22 cellular contexts compared by ENCODE assay signal in the genomic region with DNA sequence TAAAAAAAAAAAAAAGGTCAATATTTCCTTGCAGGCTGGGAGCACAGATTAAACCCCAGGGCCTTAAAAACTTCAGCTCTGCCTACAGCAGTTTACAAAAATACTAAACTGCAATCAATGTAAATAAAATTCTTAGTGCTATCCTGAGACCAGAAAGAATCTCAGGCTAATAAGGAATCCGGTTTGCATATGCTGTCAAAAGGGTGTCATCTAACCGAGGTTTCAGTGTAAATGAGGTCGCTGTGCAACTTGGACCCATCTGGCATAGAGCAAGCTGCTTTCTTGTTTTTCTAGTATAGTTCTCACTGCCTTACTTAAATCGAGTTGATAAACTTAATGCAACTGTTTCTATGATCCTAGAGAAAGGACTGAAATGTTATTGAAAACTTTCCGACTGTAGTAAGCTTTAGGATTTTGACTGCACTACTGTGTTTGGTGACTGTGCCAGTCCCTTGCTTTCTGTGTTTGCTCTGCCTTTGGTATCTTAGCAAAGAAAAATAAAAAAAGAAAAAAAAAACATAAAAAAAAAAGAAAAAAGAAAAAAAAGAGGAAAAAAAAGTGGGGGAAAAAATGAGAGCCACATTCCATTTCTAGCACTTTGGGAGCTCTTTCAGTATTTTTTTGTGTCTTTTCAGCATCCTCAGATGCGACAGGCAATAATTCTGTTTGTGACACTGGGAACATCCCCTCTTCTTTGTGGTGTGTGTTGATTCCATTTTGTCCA.
"Had no signal": no experiment of that assay in that cellular context is flagged by ENCODE, and none has a peak within 500 bp of the region (broad histone marks: within the 10 kb centered on the region; RNA-seq: fewer than 3 reads in every experiment).

No MANE protein-coding gene starts in this region.

- H3K27me3 ChIP-seq: gastroesophageal sphincter, sigmoid colon, testis, tibial nerve, vagina had no signal

- H3K9me3 Mint-ChIP-seq: dendritic cell treated with granulocyte-macrophage colony-stimulating factor and Interleukin-4, amounts not matched to agents 40 ng/mL and 50 ng/mL, for 4 days; stimulated activated naive B cell treated with anti-CD40 and anti-IgM and Interleukin-4, amounts not matched to agents 10 μg/mL and 1 μg/mL and 100 μg/mL, for 72 hours; stimulated activated naive CD8-positive, alpha-beta T cell treated with anti-CD3 and anti-CD28 coated beads, Interleukin-15, amount 100 ng/mL, for 72 hours had no signal

- H3K36me3 Mint-ChIP-seq: naive B cell; stimulated activated naive B cell treated with anti-CD40 and anti-IgM and Interleukin-4, amounts not matched to agents 10 μg/mL and 1 μg/mL and 100 μg/mL, for 72 hours had no signal

- H3K27ac ChIP-seq: esophagus squamous epithelium, gastroesophageal sphincter, hepatocyte, neutrophil, sigmoid colon, skin epidermis, testis, tibial nerve, upper lobe of right lung, vagina had no signal

- ATAC-seq: gastroesophageal sphincter; left colon; left ventricle myocardium superior; stimulated activated naive B cell treated with anti-CD40 and anti-IgM and Interleukin-4, amounts not matched to agents 10 μg/mL and 1 μg/mL and 100 μg/mL, for 72 hours; stimulated activated naive CD8-positive, alpha-beta T cell treated with anti-CD3 and anti-CD28 coated beads, Interleukin-15, amount 100 ng/mL, for 72 hours; upper lobe of right lung had no signal

- DNase-seq: esophagus squamous epithelium; foreskin fibroblast; head of caudate nucleus; left colon; left ventricle myocardium superior; mesenchymal stem cell; naive B cell; sigmoid colon; stimulated activated CD4-positive, alpha-beta T cell treated with anti-CD3 and anti-CD28 coated beads, Interleukin-2, amount 100 ng/mL, for 24 hours; stimulated activated CD4-positive, alpha-beta T cell treated with anti-CD3 and anti-CD28 coated beads, Interleukin-4, amount 100 ng/mL, for 4 hours; stimulated activated naive B cell treated with anti-CD40 and anti-IgM and Interleukin-4, amounts not matched to agents 10 μg/mL and 1 μg/mL and 100 μg/mL, for 72 hours; stimulated activated naive CD8-positive, alpha-beta T cell treated with anti-CD3 and anti-CD28 coated beads, Interleukin-15, amount 100 ng/mL, for 72 hours; testis; upper lobe of right lung had no signal

- H3K9me3 ChIP-seq: esophagus squamous epithelium, gastroesophageal sphincter, neutrophil, sigmoid colon, testis, tibial nerve, upper lobe of right lung, vagina had no signal

- H3K4me3 ChIP-seq: esophagus squamous epithelium, gastroesophageal sphincter, hepatocyte, lung, sigmoid colon, skin epidermis, testis, tibial nerve, upper lobe of right lung, vagina had no signal

- H3K4me1 Mint-ChIP-seq: naive B cell; stimulated activated naive B cell treated with anti-CD40 and anti-IgM and Interleukin-4, amounts not matched to agents 10 μg/mL and 1 μg/mL and 100 μg/mL, for 72 hours; stimulated activated naive CD8-positive, alpha-beta T cell treated with anti-CD3 and anti-CD28 coated beads, Interleukin-15, amount 100 ng/mL, for 72 hours had no signal

- H3K27ac Mint-ChIP-seq: dendritic cell treated with granulocyte-macrophage colony-stimulating factor and Interleukin-4, amounts not matched to agents 40 ng/mL and 50 ng/mL, for 4 days; naive B cell; stimulated activated naive B cell treated with anti-CD40 and anti-IgM and Interleukin-4, amounts not matched to agents 10 μg/mL and 1 μg/mL and 100 μg/mL, for 72 hours; stimulated activated naive CD8-positive, alpha-beta T cell treated with anti-CD3 and anti-CD28 coated beads, Interleukin-15, amount 100 ng/mL, for 72 hours had no signal

- H3K36me3 ChIP-seq: esophagus squamous epithelium, gastroesophageal sphincter, neutrophil, sigmoid colon, upper lobe of right lung, vagina had no signal

- H3K4me3 Mint-ChIP-seq: dendritic cell treated with granulocyte-macrophage colony-stimulating factor and Interleukin-4, amounts not matched to agents 40 ng/mL and 50 ng/mL, for 4 days; naive B cell; stimulated activated naive B cell treated with anti-CD40 and anti-IgM and Interleukin-4, amounts not matched to agents 10 μg/mL and 1 μg/mL and 100 μg/mL, for 72 hours; stimulated activated naive CD8-positive, alpha-beta T cell treated with anti-CD3 and anti-CD28 coated beads, Interleukin-15, amount 100 ng/mL, for 72 hours had no signal
